9 cellular contexts compared by ENCODE assay signal in the genomic region with DNA sequence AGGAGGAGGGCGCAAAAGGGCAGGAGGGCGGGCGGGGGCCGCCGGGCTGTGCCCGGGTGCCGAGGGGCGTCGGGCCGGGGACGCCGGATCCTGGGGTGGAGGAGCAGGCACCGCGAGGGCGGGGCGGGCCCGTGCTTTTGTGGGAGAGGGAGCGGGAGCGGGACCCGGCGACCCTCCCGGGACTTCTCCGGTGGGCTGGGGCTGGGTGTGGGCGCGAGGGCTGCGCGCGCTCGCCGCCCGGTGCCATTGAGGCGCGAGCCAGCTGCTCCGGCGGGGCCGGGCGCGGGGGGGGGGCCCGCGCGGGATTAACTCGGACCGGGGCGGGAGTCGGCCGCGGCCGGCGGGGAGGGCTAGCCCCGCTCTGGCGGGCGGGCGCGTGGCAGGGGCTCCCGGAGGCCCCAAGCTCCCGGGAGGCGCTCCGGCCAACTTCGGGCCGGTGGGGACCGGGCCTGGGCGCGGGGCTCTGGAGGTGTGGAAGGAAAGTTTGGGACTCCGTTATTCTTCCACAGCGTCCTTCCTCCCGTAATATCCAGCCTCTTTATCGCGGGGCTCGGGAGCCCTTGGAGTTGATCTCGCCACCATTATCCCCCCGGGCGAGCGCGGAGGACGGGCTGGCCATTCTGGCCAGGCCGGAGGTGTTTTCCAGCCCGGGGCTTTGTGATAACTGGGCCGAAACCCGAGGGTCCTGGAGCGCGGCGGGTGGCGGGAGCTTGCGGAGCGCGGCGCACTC. TPM values are rescaled to one million over a fixed set of nuclear protein-coding genes. Genes with fewer than 3 reads are reported as not detected.
DNase-seq lines count a peak whose midpoint lies in the region; ATAC-seq and TF ChIP-seq lines count a peak whose summit lies in the region.
"Had no signal": no experiment of that assay in that cellular context is flagged by ENCODE, and none has a peak within 500 bp of the region (broad histone marks: within the 10 kb centered on the region; RNA-seq: fewer than 3 reads in every experiment).

No MANE protein-coding gene starts in this region.

- BruUV-seq in PC-3 (replicated peaks; lab: Mats Ljungman, UMichigan): no TSS peak

- H3K79me2 ChIP-seq in GM23248 (ENCODE audit: insufficient read depth) (no peaks in the 10 kb centered on the region), PC-3 (ENCODE audit: low read length) (no peaks in the 10 kb centered on the region)

- H3K4me3 ChIP-seq in coronary artery: peak overlapping the region; percentile 82
- peak overlapping the region; percentile 19 to 63 for H3K4me3 ChIP-seq in uterus
- H3K4me3 ChIP-seq in GM23248: no peak overlapping the region
- no peak overlapping the region for H3K4me3 ChIP-seq in PC-3 (ENCODE audit: low read length)

- in situ Hi-C loops in GM23248 (cut with MboI): loop anchor here (10.0 kb wide), 1 partner anchor 65 kb away; no protein-coding TSS in a partner anchor

- H3K4me3 Mint-ChIP-seq in mesothelial cell of epicardium: peak overlapping the region; percentile 70

- H4K20me1 ChIP-seq in GM23248 (ENCODE audit: insufficient read depth): no peaks in the 10 kb centered on the region
- no peaks in the 10 kb centered on the region for H4K20me1 ChIP-seq in PC-3 (ENCODE audit: low read length)

- H2AFZ ChIP-seq in GM23248 (no peak overlapping the region), PC-3 (ENCODE audit: low read length) (no peak overlapping the region)

- H3K9me3 Mint-ChIP-seq in activated naive CD4-positive, alpha-beta T cell treated with anti-CD3 and anti-CD28 coated beads, Interleukin-2, amount 50 U/mL, for 72 hours: no peaks in the 10 kb centered on the region
- no peaks in the 10 kb centered on the region for H3K9me3 Mint-ChIP-seq in mesothelial cell of epicardium

- H3F3A ChIP-seq in GM23248 (ENCODE audit: insufficient read depth) (no peaks in the 10 kb centered on the region), PC-3 (ENCODE audit: low read length, unreplicated experiment) (no peaks in the 10 kb centered on the region)

- H3K27me3 ChIP-seq in uterus (peaks cover 0 to 25% of the 10 kb centered on the region in 2 donors), GM23248 (replicated peaks; ENCODE audit: insufficient read depth) (peaks cover 55% of the 10 kb centered on the region), PC-3 (ENCODE audit: low read length) (peaks cover 73% of the 10 kb centered on the region)

- no peak overlapping the region for H3K27ac Mint-ChIP-seq in activated naive CD4-positive, alpha-beta T cell treated with anti-CD3 and anti-CD28 coated beads, Interleukin-2, amount 50 U/mL, for 72 hours
- H3K27ac Mint-ChIP-seq in mesothelial cell of epicardium: no peak overlapping the region

- H3K4me2 ChIP-seq in GM23248 (ENCODE audit: unreplicated experiment) (no peak overlapping the region), PC-3 (ENCODE audit: low read length) (no peak overlapping the region)

- TF ChIP-seq POLR2A in uterus (IDR thresholded peaks at IDR 0.05): no peak

- CTCF ChIA-PET in PC-3 (lab: Charles Lee): no interaction called here

- peak; percentile 9 to 11 for ATAC-seq in activated naive CD4-positive, alpha-beta T cell treated with anti-CD3 and anti-CD28 coated beads, Interleukin-2, amount 50 U/mL, for 72 hours
- ATAC-seq in PC-3 (no peak), HG03469 (IDR thresholded peaks at IDR 0.05; ENCODE audit: unreplicated experiment) (no peak)

- no peak for TF ChIP-seq CTCF in coronary artery (IDR thresholded peaks at IDR 0.05)
- no peak for TF ChIP-seq CTCF in mesothelial cell of epicardium (IDR thresholded peaks at IDR 0.05; ENCODE audit: unreplicated experiment)
- TF ChIP-seq CTCF in uterus (IDR thresholded peaks at IDR 0.05): no peak
- TF ChIP-seq CTCF in PC-3 (conservative IDR thresholded peaks at IDR 0.05; ENCODE audit: low read depth, low read length): no peak

- no peaks in the 10 kb centered on the region for H3K36me3 ChIP-seq in uterus
- no peaks in the 10 kb centered on the region for H3K36me3 ChIP-seq in GM23248 (ENCODE audit: low read depth)
- no peaks in the 10 kb centered on the region for H3K36me3 ChIP-seq in PC-3 (ENCODE audit: low read depth, low read length)

- intact Hi-C loops in uterus (cut with DNase I; ENCODE audit: low total_unique reads) (no loop called here), PC-3 (cut with micrococcal nuclease) (no loop called here)

- peaks cover 39% of the 10 kb centered on the region for H3K4me1 Mint-ChIP-seq in mesothelial cell of epicardium

- 3% methylated on average over 34 to 64 of the region's 87 CpGs for WGBS in GM23248 (ENCODE audit: low coverage in 1 of 2, low lambda C conversion rate in 2 of 2, missing lambda C conversion rate in 2 of 2), 2 experiments

- peak overlapping the region in 1 of 2 donors; percentile 32 for H3K27ac ChIP-seq in coronary artery
- peak overlapping the region; percentile 47 to 70 for H3K27ac ChIP-seq in uterus
- H3K27ac ChIP-seq in GM23248: no peak overlapping the region
- H3K27ac ChIP-seq in PC-3 (ENCODE audit: low read length): no peak overlapping the region

- H3K9me3 ChIP-seq in uterus (no peaks in the 10 kb centered on the region), GM23248 (ENCODE audit: low read depth) (no peaks in the 10 kb centered on the region), PC-3 (ENCODE audit: low read length) (no peaks in the 10 kb centered on the region)

- DNase-seq in activated naive CD4-positive, alpha-beta T cell treated with anti-CD3 and anti-CD28 coated beads, Interleukin-2, amount 50 U/mL, for 72 hours (ENCODE audit: low spot score in 2 of 2): peak in 1 of 2 donors; percentile 6
- no peak for DNase-seq in activated naive CD4-positive, alpha-beta T cell (lab: John Stamatoyannopoulos, UW)
- DNase-seq in coronary artery (ENCODE audit: low spot score): no peak
- peak; percentile 26 to 52 for DNase-seq in mesothelial cell of epicardium (ENCODE audit: low spot score in 2 of 2, unreplicated experiment in 2 of 2)
- DNase-seq in uterus: peak in 1 of 2 donors; percentile 14
- DNase-seq in GM23248: no peak
- no peak for DNase-seq in PC-3

- no peak overlapping the region for H3K9ac ChIP-seq in GM23248
- no peak overlapping the region for H3K9ac ChIP-seq in PC-3 (ENCODE audit: low read length)

- H3K4me1 ChIP-seq in uterus (peaks cover 0 to 18% of the 10 kb centered on the region in 2 donors), GM23248 (ENCODE audit: insufficient read depth) (no peaks in the 10 kb centered on the region), PC-3 (ENCODE audit: insufficient read depth, low read length) (no peaks in the 10 kb centered on the region)

- H3K9me2 ChIP-seq in GM23248 (ENCODE audit: insufficient read depth): no peaks in the 10 kb centered on the region
- no peaks in the 10 kb centered on the region for H3K9me2 ChIP-seq in PC-3 (replicated peaks; ENCODE audit: low read length)

- POLR2A ChIA-PET in PC-3 (lab: Charles Lee; ENCODE audit: unreplicated experiment): no interaction called here

- H3K36me3 Mint-ChIP-seq in activated naive CD4-positive, alpha-beta T cell treated with anti-CD3 and anti-CD28 coated beads, Interleukin-2, amount 50 U/mL, for 72 hours: peaks cover 0 to 12% of the 10 kb centered on the region in 2 donors
- H3K36me3 Mint-ChIP-seq in mesothelial cell of epicardium: no peaks in the 10 kb centered on the region

- H3K27me3 Mint-ChIP-seq in mesothelial cell of epicardium (ENCODE audit: low read depth): peaks cover 2% of the 10 kb centered on the region

RNA-seq across cellular contexts. Expression of a gene that starts 0.9 kb away (rescaled TPM):
- total RNA-seq in activated naive CD4-positive, alpha-beta T cell treated with anti-CD3 and anti-CD28 coated beads, Interleukin-2, amount 50 U/mL, for 72 hours: under 1 TPM in 1 of 2 donors, not detected in 1; 0.18 TPM
- total RNA-seq in mesothelial cell of epicardium (14.1 to 15.1 TPM (median 15.0 TPM) in 3 replicates), uterus (1 to 10 TPM in 3 of 4 donors, under 1 TPM in 1; under 0.01 to 6.3 (median 3.8) TPM), PC-3 (2014; rRNA removed) (not detected in 2 replicates)
- total RNA-seq in GM23248 (2014; rRNA removed; shearing (Covaris generic)): not detected in 2 replicates
- polyA plus RNA-seq in GM23248 (2016; fragmentation: Nextera tagmentation; extraction: Ambion mirVana): 0.10 TPM in 1 of 2 replicates, not detected in the other
- total RNA-seq: fibroblast of villous mesenchyme had no signal

Comparison
In these comparisons a context has a peak if more than half of its experiments do, and no peak if none do; other contexts are left out.
1. ATAC-seq: peak in activated naive CD4-positive, alpha-beta T cell treated with anti-CD3 and anti-CD28 coated beads, Interleukin-2, amount 50 U/mL, for 72 hours (2 of 2); none in PC-3 (single experiment) and HG03469 (single experiment).
2. DNase-seq: peak in mesothelial cell of epicardium (2 of 2); none in activated naive CD4-positive, alpha-beta T cell (0 of 4), coronary artery (single experiment), GM23248 (single experiment) and PC-3 (single experiment).
3. H3K27ac ChIP-seq: peak in uterus (2 of 2); none in GM23248 (single experiment) and PC-3 (single experiment).
4. H3K4me3 ChIP-seq: peak in coronary artery (single experiment) and uterus (2 of 2); none in GM23248 (single experiment) and PC-3 (single experiment).